In genomic region chr1:220952941-220953340, GRCh38 we compare ENCODE assay signal across 19 cellular contexts.
"Had no signal": no experiment of that assay in that cellular context is flagged by ENCODE, and none has a peak within 500 bp of the region (broad histone marks: within the 10 kb centered on the region; RNA-seq: fewer than 3 reads in every experiment).

No MANE protein-coding gene starts in this region.

- H3K27me3 ChIP-seq: heart left ventricle, neural progenitor cell, ovary had no signal

- H3K4me3 ChIP-seq: coronary artery, heart left ventricle, mucosa of descending colon, neural progenitor cell, ovary, smooth muscle cell had no signal

- H3K27ac Mint-ChIP-seq: endodermal cell; natural killer cell treated with Interleukin-12 subunit alpha and Interleukin-12 subunit beta and Interleukin-15 and Interleukin-18, amount 100 ng/mL, for 72 hours; neural progenitor cell had no signal

- H3K9ac ChIP-seq: neural progenitor cell had no signal

- DNase-seq: effector CD4-positive, alpha-beta T cell; endodermal cell; erythroblast; foreskin melanocyte; heart left ventricle; hippocampal formation; mammary epithelial cell; mucosa of descending colon; nucleus accumbens; ovary; right cardiac atrium; stimulated activated CD4-positive, alpha-beta T cell treated with anti-CD3 and anti-CD28 coated beads, Interleukin-2, amount 100 ng/mL, for 48 hours; stimulated activated naive CD4-positive, alpha-beta T cell treated with Interleukin-2 at 50 U/mL for 16 hours; trophoblast cell had no signal

- H3K4me3 Mint-ChIP-seq: endodermal cell; natural killer cell treated with Interleukin-12 subunit alpha and Interleukin-12 subunit beta and Interleukin-15 and Interleukin-18, amount 100 ng/mL, for 72 hours; neural progenitor cell had no signal

- H3K27ac ChIP-seq: coronary artery, heart left ventricle, neural progenitor cell, ovary had no signal

- H3K9me3 ChIP-seq: ovary had no signal

- H3K27me3 Mint-ChIP-seq: natural killer cell treated with Interleukin-12 subunit alpha and Interleukin-12 subunit beta and Interleukin-15 and Interleukin-18, amount 100 ng/mL, for 72 hours had no signal

- H3K36me3 ChIP-seq: heart left ventricle, neural progenitor cell, ovary had no signal

- H3K4me1 Mint-ChIP-seq: endodermal cell had no signal

- H3K4me2 ChIP-seq: neural progenitor cell, smooth muscle cell had no signal

- ATAC-seq: heart left ventricle; left lobe of liver; mucosa of descending colon; natural killer cell treated with Interleukin-12 subunit alpha and Interleukin-12 subunit beta and Interleukin-15 and Interleukin-18, amount 100 ng/mL, for 72 hours; right cardiac atrium had no signal

- H3K4me1 ChIP-seq: neural progenitor cell had no signal
